Comparison of ENCODE assay signal across 14 cellular contexts in genomic region chr14:67942311-67942710, GRCh38.
A peak's percentile ranks its signal among the peaks of the same experiment; 100 is the strongest.
DNase-seq lines count a peak whose midpoint lies in the region; ATAC-seq and TF ChIP-seq lines count a peak whose summit lies in the region.
"Had no signal": no experiment of that assay in that cellular context is flagged by ENCODE, and none has a peak within 500 bp of the region (broad histone marks: within the 10 kb centered on the region; RNA-seq: fewer than 3 reads in every experiment).

No MANE protein-coding gene starts in this region.

- H3K27me3 ChIP-seq in RWPE2 (ENCODE audit: insufficient read depth, poor library complexity, severe bottlenecking): no peaks in the 10 kb centered on the region
- no peaks in the 10 kb centered on the region for H3K27me3 ChIP-seq in esophagus squamous epithelium
- H3K27me3 ChIP-seq in tibial artery: no peaks in the 10 kb centered on the region
- no peaks in the 10 kb centered on the region for H3K27me3 ChIP-seq in CD8-positive, alpha-beta T cell (ENCODE audit: insufficient read depth, low read length)

- no peaks in the 10 kb centered on the region for H3K9me3 Mint-ChIP-seq in neural crest cell
- no peaks in the 10 kb centered on the region for H3K9me3 Mint-ChIP-seq in CD8-positive, alpha-beta T cell
- H3K9me3 Mint-ChIP-seq: activated naive CD4-positive, alpha-beta T cell treated with anti-CD3 and anti-CD28 coated beads, Interleukin-2, amount 10 ng/mL, durations not matched to agents 7 days and 5 days; T-cell had no signal

- TF ChIP-seq POLR2A in esophagus squamous epithelium (IDR thresholded peaks at IDR 0.05): no peak

- H3K4me3 Mint-ChIP-seq in neural crest cell: peak overlapping the region; percentile 45
- H3K4me3 Mint-ChIP-seq in CD8-positive, alpha-beta T cell: no peak overlapping the region
- H3K4me3 Mint-ChIP-seq: activated naive CD4-positive, alpha-beta T cell treated with anti-CD3 and anti-CD28 coated beads, Interleukin-2, amount 10 ng/mL, durations not matched to agents 7 days and 5 days; T-cell had no signal

- intact Hi-C loops in esophagus squamous epithelium (cut with DNase I) (loop anchor here (10.0 kb wide), 2 partner anchors 202 to 302 kb away; no protein-coding TSS in a partner anchor), tibial artery (cut with DNase I; ENCODE audit: low total_unique reads) (loop anchor here (5.0 to 10.0 kb wide), 3 partner anchors 305 to 842 kb away; no protein-coding TSS in a partner anchor)
- intact Hi-C loops in CD8-positive, alpha-beta T cell (cut with DNase I, micrococcal nuclease): loop anchor here in 1 of 2 experiments (5.0 kb wide), 1 partner anchor 305 kb away; no protein-coding TSS in a partner anchor

- H3K4me3 ChIP-seq in RWPE2 (ENCODE audit: severe bottlenecking): no peak overlapping the region
- no peak overlapping the region for H3K4me3 ChIP-seq in esophagus squamous epithelium
- no peak overlapping the region for H3K4me3 ChIP-seq in tibial artery
- H3K4me3 ChIP-seq in CD8-positive, alpha-beta T cell (ENCODE audit: low read depth, low read length): no peak overlapping the region

- ATAC-seq in RWPE2 (ENCODE audit: low read depth) (no peak), HG02642 (IDR thresholded peaks at IDR 0.05; ENCODE audit: poor library complexity, unreplicated experiment) (no peak)
- no peak for ATAC-seq in CD8-positive, alpha-beta T cell
- ATAC-seq: T-cell had no signal

- peak overlapping the region; percentile 70 for H3K27ac Mint-ChIP-seq in neural crest cell (ENCODE audit: unreplicated experiment)
- H3K27ac Mint-ChIP-seq in CD8-positive, alpha-beta T cell: no peak overlapping the region
- H3K27ac Mint-ChIP-seq: activated naive CD4-positive, alpha-beta T cell treated with anti-CD3 and anti-CD28 coated beads, Interleukin-2, amount 10 ng/mL, durations not matched to agents 7 days and 5 days; T-cell had no signal

- 35 to 45% methylated on average over 3 of the region's 3 CpGs for WGBS in esophagus squamous epithelium, 2 donors

- POLR2A ChIA-PET in CD8-positive, alpha-beta T cell (lab: Charles Lee): no interaction called here

- DNase-seq in RWPE2 (ENCODE audit: low spot score): no peak
- no peak for DNase-seq in esophagus squamous epithelium (lab: John Stamatoyannopoulos, UW)
- no peak for DNase-seq in neural crest cell (ENCODE audit: low read depth, low spot score)
- no peak for DNase-seq in tibial artery
- DNase-seq in NOMO-1 treated with DMSO at 0.1 percent for 48 hours (lab: John Stamatoyannopoulos, UW; ENCODE audit: unreplicated experiment): no peak
- DNase-seq in NCI-H526 (lab: John Stamatoyannopoulos, UW): no peak
- no peak for DNase-seq in CD8-positive, alpha-beta T cell
- DNase-seq: activated CD4-positive, alpha-beta T cell treated with anti-CD3 and anti-CD28 coated beads, Interleukin-2, amount 50 U/mL, for 48 hours; activated naive CD4-positive, alpha-beta T cell treated with anti-CD3 and anti-CD28 coated beads, Interleukin-2, amount 10 ng/mL, durations not matched to agents 7 days and 5 days; COR-L47; NCI-H1048; NCI-H526 treated with DMSO at 0.1 percent for 48 hours; T-cell had no signal

- TF ChIP-seq CTCF in RWPE2 (IDR thresholded peaks at IDR 0.05; ENCODE audit: poor library complexity, severe bottlenecking): no peak
- TF ChIP-seq CTCF in esophagus squamous epithelium (IDR thresholded peaks at IDR 0.05): no peak
- TF ChIP-seq CTCF in neural crest cell (conservative IDR thresholded peaks at IDR 0.05): no peak
- no peak for TF ChIP-seq CTCF in tibial artery (IDR thresholded peaks at IDR 0.05)
- no peak for TF ChIP-seq CTCF in CD8-positive, alpha-beta T cell (IDR thresholded peaks at IDR 0.05)

- H3K27ac ChIP-seq in RWPE2 (ENCODE audit: poor library complexity, severe bottlenecking): peak overlapping the region; percentile 50
- H3K27ac ChIP-seq in esophagus squamous epithelium: peak overlapping the region; percentile 73 to 86 (median 84)
- peak overlapping the region; percentile 75 to 80 for H3K27ac ChIP-seq in tibial artery
- H3K27ac ChIP-seq in CD8-positive, alpha-beta T cell (ENCODE audit: low read depth, low read length): no peak overlapping the region

- no peaks in the 10 kb centered on the region for H3K36me3 ChIP-seq in RWPE2 (ENCODE audit: low read depth)
- no peaks in the 10 kb centered on the region for H3K36me3 ChIP-seq in esophagus squamous epithelium
- no peaks in the 10 kb centered on the region for H3K36me3 ChIP-seq in tibial artery
- H3K36me3 ChIP-seq in CD8-positive, alpha-beta T cell (ENCODE audit: insufficient read depth, low read length): no peaks in the 10 kb centered on the region

- H3K4me1 ChIP-seq in RWPE2 (ENCODE audit: insufficient read depth, poor library complexity, severe bottlenecking) (peaks cover 37% of the 10 kb centered on the region), esophagus squamous epithelium (peaks cover 17 to 79% (median 34%) of the 10 kb centered on the region in 3 donors), tibial artery (peaks cover 8 to 51% (median 31%) of the 10 kb centered on the region in 4 donors)
- H3K4me1 ChIP-seq in CD8-positive, alpha-beta T cell (ENCODE audit: insufficient read depth, low read length): no peaks in the 10 kb centered on the region

- H3K27me3 Mint-ChIP-seq in neural crest cell (ENCODE audit: low read depth): no peaks in the 10 kb centered on the region
- H3K27me3 Mint-ChIP-seq in CD8-positive, alpha-beta T cell (ENCODE audit: low read depth): no peaks in the 10 kb centered on the region
- H3K27me3 Mint-ChIP-seq: activated naive CD4-positive, alpha-beta T cell treated with anti-CD3 and anti-CD28 coated beads, Interleukin-2, amount 10 ng/mL, durations not matched to agents 7 days and 5 days; T-cell had no signal

- H3K4me1 Mint-ChIP-seq in neural crest cell: peaks cover 51% of the 10 kb centered on the region
- no peaks in the 10 kb centered on the region for H3K4me1 Mint-ChIP-seq in CD8-positive, alpha-beta T cell (ENCODE audit: low read depth)
- H3K4me1 Mint-ChIP-seq: activated naive CD4-positive, alpha-beta T cell treated with anti-CD3 and anti-CD28 coated beads, Interleukin-2, amount 10 ng/mL, durations not matched to agents 7 days and 5 days had no signal

- CTCF ChIA-PET in CD8-positive, alpha-beta T cell (lab: Charles Lee): interaction anchor here (0.6 to 4.4 kb wide), 5 partner anchors 9 to 901 kb away, joined by 3 to 26 read pairs (median 5); no protein-coding TSS in a partner anchor

- H3K9me3 ChIP-seq in RWPE2 (ENCODE audit: severe bottlenecking) (no peaks in the 10 kb centered on the region), esophagus squamous epithelium (no peaks in the 10 kb centered on the region), tibial artery (no peaks in the 10 kb centered on the region)
- no peaks in the 10 kb centered on the region for H3K9me3 ChIP-seq in CD8-positive, alpha-beta T cell (ENCODE audit: low read length)

- H3K36me3 Mint-ChIP-seq in neural crest cell (ENCODE audit: low read depth): no peaks in the 10 kb centered on the region
- H3K36me3 Mint-ChIP-seq in CD8-positive, alpha-beta T cell: no peaks in the 10 kb centered on the region
- H3K36me3 Mint-ChIP-seq: activated naive CD4-positive, alpha-beta T cell treated with anti-CD3 and anti-CD28 coated beads, Interleukin-2, amount 10 ng/mL, durations not matched to agents 7 days and 5 days; T-cell had no signal
